Comparison of ENCODE assay signal across 8 cellular contexts in genomic region chr16:27690604-27691003, GRCh38.
A peak's percentile ranks its signal among the peaks of the same experiment; 100 is the strongest.
DNase-seq lines count a peak whose midpoint lies in the region; ATAC-seq and TF ChIP-seq lines count a peak whose summit lies in the region.

No MANE protein-coding gene starts in this region.

- H3K4me3 ChIP-seq in GM23248 (no peak overlapping the region), foreskin fibroblast (ENCODE audit: low read depth in 1 of 2, low read length in 2 of 2) (no peak overlapping the region)

- no peaks in the 10 kb centered on the region for H3K79me2 ChIP-seq in GM23248 (ENCODE audit: insufficient read depth)

- H4K20me1 ChIP-seq in GM23248 (ENCODE audit: insufficient read depth): no peaks in the 10 kb centered on the region

- no peak overlapping the region for H3K4me2 ChIP-seq in GM23248 (ENCODE audit: unreplicated experiment)

- peak; percentile 64 for TF ChIP-seq CTCF in foreskin fibroblast (IDR thresholded peaks at IDR 0.05; ENCODE audit: low read depth, low read length)

- no peaks in the 10 kb centered on the region for H3F3A ChIP-seq in GM23248 (ENCODE audit: insufficient read depth)

- H3K9ac ChIP-seq in GM23248: no peak overlapping the region

- H3K36me3 ChIP-seq in GM23248 (ENCODE audit: low read depth): no peaks in the 10 kb centered on the region

- H3K27me3 ChIP-seq in GM23248 (replicated peaks; ENCODE audit: insufficient read depth): no peaks in the 10 kb centered on the region

- H3K27ac ChIP-seq in GM23248: no peak overlapping the region

- no peaks in the 10 kb centered on the region for H3K4me1 ChIP-seq in GM23248 (ENCODE audit: insufficient read depth)

- H3K9me3 ChIP-seq in GM23248 (ENCODE audit: low read depth): no peaks in the 10 kb centered on the region

- DNase-seq in AML-193 (lab: John Stamatoyannopoulos, UW) (peak; percentile 23 to 33), GM23248 (peak; percentile 42), SKM-1 (lab: John Stamatoyannopoulos, UW; ENCODE audit: unreplicated experiment) (peak; percentile 48), foreskin fibroblast (peak in 1 of 2 donors; percentile 32), SHP77 treated with DMSO at 0.1 percent for 48 hours (lab: John Stamatoyannopoulos, UW) (no peak), NCI-H2196 treated with DMSO at 0.1 percent for 48 hours (lab: John Stamatoyannopoulos, UW; ENCODE audit: unreplicated experiment) (no peak)
- DNase-seq in stimulated activated CD8-positive, alpha-beta memory T cell treated with anti-CD3 and anti-CD28 coated beads, Interleukin-4, amount 100 ng/mL, for 48 hours: peak; percentile 61

- no peak for ATAC-seq in GM21423 (IDR thresholded peaks at IDR 0.05; ENCODE audit: unreplicated experiment)

- no peak overlapping the region for H2AFZ ChIP-seq in GM23248

- 60 to 63% methylated on average over 3 of the region's 3 CpGs for WGBS in GM23248 (ENCODE audit: low coverage in 1 of 2, low lambda C conversion rate in 2 of 2, missing lambda C conversion rate in 2 of 2), 2 experiments

- H3K9me2 ChIP-seq in GM23248 (ENCODE audit: insufficient read depth): no peaks in the 10 kb centered on the region

- in situ Hi-C loops in GM23248 (cut with MboI): no loop called here

Comparison
In these comparisons a context has a peak if more than half of its experiments do, and no peak if none do; other contexts are left out.
1. DNase-seq: peak in AML-193 (2 of 2), GM23248 (single experiment), SKM-1 (single experiment) and stimulated activated CD8-positive, alpha-beta memory T cell treated with anti-CD3 and anti-CD28 coated beads, Interleukin-4, amount 100 ng/mL, for 48 hours (single experiment); none in SHP77 treated with DMSO at 0.1 percent for 48 hours (single experiment) and NCI-H2196 treated with DMSO at 0.1 percent for 48 hours (single experiment).